24 cellular contexts compared by ENCODE assay signal in genomic region chr16:89233678-89234490, GRCh38. TPM values are rescaled to one million over a fixed set of nuclear protein-coding genes. Genes with fewer than 3 reads are reported as not detected.
"Had no signal": no experiment of that assay in that cellular context is flagged by ENCODE, and none has a peak within 500 bp of the region (broad histone marks: within the 10 kb centered on the region; RNA-seq: fewer than 3 reads in every experiment).

No MANE protein-coding gene starts in this region.

- H3K9me3 Mint-ChIP-seq: activated naive CD4-positive, alpha-beta T cell treated with anti-CD3 and anti-CD28 coated beads, Interleukin-2, amount 50 U/mL, for 24 hours had no signal

- H3K4me3 ChIP-seq: pancreas, psoas muscle, right atrium auricular region, tibial artery had no signal

- H3K27ac Mint-ChIP-seq: activated naive CD4-positive, alpha-beta T cell treated with anti-CD3 and anti-CD28 coated beads, Interleukin-2, amount 50 U/mL, for 24 hours; brain; dendritic cell treated with granulocyte-macrophage colony-stimulating factor and Interleukin-4, amounts not matched to agents 40 ng/mL and 50 ng/mL, for 4 days; mesothelial cell of epicardium; natural killer cell; stimulated activated naive CD8-positive, alpha-beta T cell treated with anti-CD3 and anti-CD28 coated beads, Interleukin-15, Interleukin-2, amounts not matched to agents 100 ng/mL and 50 ng/mL, for 24 hours had no signal

- H3K9me3 ChIP-seq: pancreas, psoas muscle, right atrium auricular region, tibial artery had no signal

- H3K27ac ChIP-seq: foreskin keratinocyte, pancreas, psoas muscle, right atrium auricular region, tibial artery had no signal

- DNase-seq: activated CD4-positive, alpha-beta T cell treated with anti-CD3 and anti-CD28 coated beads for 1 hour; activated CD4-positive, alpha-beta T cell treated with anti-CD3 and anti-CD28 coated beads, Interleukin-2, amount 50 U/mL, for 1 hour; activated gamma-delta T cell treated with Interleukin-2 at 50 U/mL for 16 hours; activated T-cell treated with anti-CD3 and anti-CD28 coated beads, Interleukin-2, amount 50 U/mL, for 1 hour; effector CD8-positive, alpha-beta T cell; foreskin keratinocyte; kidney; mammary epithelial cell; natural killer cell; pancreas; psoas muscle; stimulated activated CD4-positive, alpha-beta T cell treated with anti-CD3 and anti-CD28 coated beads, Interleukin-12 subunit alpha, Interleukin-12 subunit beta, amount 100 ng/mL, for 4 hours; stimulated activated CD4-positive, alpha-beta T cell treated with anti-CD3 and anti-CD28 coated beads, Interleukin-4, amount 100 ng/mL, for 4 hours; tibial artery had no signal

- H3K27me3 ChIP-seq: foreskin keratinocyte, pancreas, right atrium auricular region, tibial artery had no signal

- H3K4me1 Mint-ChIP-seq: activated naive CD4-positive, alpha-beta T cell treated with anti-CD3 and anti-CD28 coated beads, Interleukin-2, amount 50 U/mL, for 24 hours; brain; mesothelial cell of epicardium had no signal

- H3K4me3 Mint-ChIP-seq: activated naive CD4-positive, alpha-beta T cell treated with anti-CD3 and anti-CD28 coated beads, Interleukin-2, amount 50 U/mL, for 24 hours; brain; dendritic cell treated with granulocyte-macrophage colony-stimulating factor and Interleukin-4, amounts not matched to agents 40 ng/mL and 50 ng/mL, for 4 days; mesothelial cell of epicardium; natural killer cell; stimulated activated naive CD8-positive, alpha-beta T cell treated with anti-CD3 and anti-CD28 coated beads, Interleukin-15, Interleukin-2, amounts not matched to agents 100 ng/mL and 50 ng/mL, for 24 hours had no signal

- H3K27me3 Mint-ChIP-seq: activated naive CD4-positive, alpha-beta T cell treated with anti-CD3 and anti-CD28 coated beads, Interleukin-2, amount 50 U/mL, for 24 hours; brain; dendritic cell treated with granulocyte-macrophage colony-stimulating factor and Interleukin-4, amounts not matched to agents 40 ng/mL and 50 ng/mL, for 4 days; stimulated activated naive CD8-positive, alpha-beta T cell treated with anti-CD3 and anti-CD28 coated beads, Interleukin-15, Interleukin-2, amounts not matched to agents 100 ng/mL and 50 ng/mL, for 24 hours had no signal

- H3K4me1 ChIP-seq: foreskin keratinocyte, pancreas, right atrium auricular region, tibial artery had no signal

- ATAC-seq: foreskin keratinocyte, left lobe of liver, natural killer cell, pancreas, psoas muscle had no signal

RNA-seq across cellular contexts. Expression of gene SLC22A31, which starts 33.5 kb away (rescaled TPM):
- total RNA-seq: cardiac septum, foreskin keratinocyte, glomerular endothelial cell, psoas muscle, skeletal muscle tissue had no signal
- polyA plus RNA-seq: mammary epithelial cell had no signal
